In genomic region chrX:153460826-153461225, GRCh38 we compare ENCODE assay signal across 8 cellular contexts. TPM values are rescaled to one million over a fixed set of nuclear protein-coding genes. Genes with fewer than 3 reads are reported as not detected.
DNase-seq lines count a peak whose midpoint lies in the region; ATAC-seq and TF ChIP-seq lines count a peak whose summit lies in the region.

No MANE protein-coding gene starts in this region.

- H3K79me1 ChIP-seq in mesendoderm (ENCODE audit: low read length): no peaks in the 10 kb centered on the region

- no peak overlapping the region for H3K23ac ChIP-seq in mesendoderm (ENCODE audit: low read length)

- intact Hi-C loops in thyroid gland (cut with DNase I): no loop called here
- intact Hi-C loops in prostate gland (cut with DNase I): no loop called here

- no peaks in the 10 kb centered on the region for H3K36me3 ChIP-seq in mesendoderm (ENCODE audit: control insufficient read depth, insufficient read depth, low read length)
- no peaks in the 10 kb centered on the region for H3K36me3 ChIP-seq in thyroid gland
- H3K36me3 ChIP-seq in prostate gland: no peaks in the 10 kb centered on the region

- no peak overlapping the region for H3K18ac ChIP-seq in mesendoderm (ENCODE audit: low read length)

- H3K4ac ChIP-seq in mesendoderm (ENCODE audit: low read depth, low read length): no peak overlapping the region

- H3K27me3 ChIP-seq in mesendoderm (ENCODE audit: insufficient read depth, low read length, poor library complexity) (no peaks in the 10 kb centered on the region), thyroid gland (no peaks in the 10 kb centered on the region), prostate gland (replicated peaks; ENCODE audit: insufficient read depth) (no peaks in the 10 kb centered on the region)

- DNase-seq in ELF-1 (ENCODE audit: low read depth, low spot score) (peak; percentile 78), HuH-7.5 (ENCODE audit: low spot score) (peak; percentile 59), UCSD-AML1 (lab: John Stamatoyannopoulos, UW; ENCODE audit: unreplicated experiment) (peak; percentile 44), cerebellum (ENCODE audit: low spot score) (peak; percentile 43), mesendoderm (peak; percentile 67), thyroid gland (peak; percentile 49 to 50), prostate gland (ENCODE audit: low spot score) (no peak)

- H2AK5ac ChIP-seq in mesendoderm (ENCODE audit: low read length): no peak overlapping the region

- TF ChIP-seq POLR2A in thyroid gland (IDR thresholded peaks at IDR 0.05) (no peak), prostate gland (IDR thresholded peaks at IDR 0.05) (no peak)

- no peak overlapping the region for H4K8ac ChIP-seq in mesendoderm (ENCODE audit: low read depth, low read length)

- peak in 3 of 6 experiments; percentile 28 to 52 (median 40) for TF ChIP-seq CTCF in thyroid gland (IDR thresholded peaks at IDR 0.05)
- TF ChIP-seq CTCF in prostate gland (IDR thresholded peaks at IDR 0.05): peak in 2 of 4 experiments; percentile 30 to 34

- H3K4me3 ChIP-seq in mesendoderm (ENCODE audit: low read length): no peak overlapping the region
- H3K4me3 ChIP-seq in thyroid gland (replicated peaks in 1 of 3): no peak overlapping the region
- H3K4me3 ChIP-seq in prostate gland: no peak overlapping the region

- no peaks in the 10 kb centered on the region for H3K9me3 ChIP-seq in thyroid gland
- no peaks in the 10 kb centered on the region for H3K9me3 ChIP-seq in prostate gland

- no peak overlapping the region for H2BK120ac ChIP-seq in mesendoderm (ENCODE audit: low read depth, low read length)

- no peaks in the 10 kb centered on the region for H3K79me2 ChIP-seq in mesendoderm (ENCODE audit: control insufficient read depth, insufficient read depth, low read length)

- H3K4me1 ChIP-seq in mesendoderm (ENCODE audit: control insufficient read depth, low read depth, low read length) (no peaks in the 10 kb centered on the region), thyroid gland (peaks cover 8 to 19% of the 10 kb centered on the region in 2 donors), prostate gland (replicated peaks) (no peaks in the 10 kb centered on the region)

- no peak overlapping the region for H4K5ac ChIP-seq in mesendoderm (ENCODE audit: low read length)

- no peak overlapping the region for H3K9ac ChIP-seq in mesendoderm (ENCODE audit: low read length)

- WGBS in mesendoderm (ENCODE audit: extremely low coverage, insufficient coverage, low lambda C conversion rate): no CpG with 5 or more reads among the region's 7 CpGs
- WGBS in thyroid gland, 2 donors: 48 to 60% methylated on average over 6 to 7 of the region's 7 CpGs
- WGBS in prostate gland: 47% methylated on average over 7 of the region's 7 CpGs

- no peak for ATAC-seq in HG03432 (IDR thresholded peaks at IDR 0.05; ENCODE audit: unreplicated experiment)

- H3K27ac ChIP-seq in mesendoderm (ENCODE audit: low read depth, low read length) (no peak overlapping the region), thyroid gland (no peak overlapping the region), prostate gland (no peak overlapping the region)

- no peak overlapping the region for H2BK5ac ChIP-seq in mesendoderm (ENCODE audit: low read length)

- no peak overlapping the region for H3K4me2 ChIP-seq in mesendoderm (ENCODE audit: low read length)

- no peak overlapping the region for H3K56ac ChIP-seq in mesendoderm (ENCODE audit: low read length)

- H2BK15ac ChIP-seq in mesendoderm (replicated peaks; ENCODE audit: low read depth): no peak overlapping the region

RNA-seq across cellular contexts. Expression of gene HAUS7, which starts 9.6 kb away (rescaled TPM):
- total RNA-seq in cerebellum (8.7 TPM), thyroid gland (10 to 100 TPM; 20.7 to 46.8 (median 27.7) TPM), prostate gland (10 to 100 TPM; 18.1 to 35.7 TPM)
- 24.2 TPM for polyA plus RNA-seq in mesendoderm (2013, experiment 1 of 2)
- 23.9 TPM for polyA plus RNA-seq in mesendoderm (2013, experiment 2 of 2)

RNA-seq across cellular contexts. Expression of gene TREX2, which starts 15.0 kb away (rescaled TPM):
- total RNA-seq in cerebellum (1.3 TPM), thyroid gland (1 to 10 TPM in 2 of 4 donors, under 1 TPM in 1, not detected in 1; 0.40 to 8.9 (median 3.2) TPM), prostate gland (1 to 10 TPM; 5.8 to 6.3 TPM)
- polyA plus RNA-seq in mesendoderm (2013, experiment 1 of 2): 0.32 TPM
- 0.35 TPM for polyA plus RNA-seq in mesendoderm (2013, experiment 2 of 2)

RNA-seq across cellular contexts. Expression of gene BGN, which starts 34.0 kb away (rescaled TPM):
- total RNA-seq in cerebellum (7.9 TPM), thyroid gland (10 to 100 TPM; 51.0 to 84.0 (median 68.6) TPM), prostate gland (100 to 1,000 TPM in 1 of 2 donors, 10 to 100 TPM in 1; 16.9 to 174 TPM)
- 1.1 TPM for polyA plus RNA-seq in mesendoderm (2013, experiment 1 of 2)
- polyA plus RNA-seq in mesendoderm (2013, experiment 2 of 2): 1.1 TPM

RNA-seq across cellular contexts. Expression of gene ZFP92, which starts 49.6 kb away (rescaled TPM):
- total RNA-seq in cerebellum (1.5 TPM), thyroid gland (1 to 10 TPM; 1.1 to 1.8 (median 1.4) TPM), prostate gland (1 to 10 TPM in 1 of 2 donors, under 1 TPM in 1; 0.23 to 3.4 TPM)
- 0.08 TPM for polyA plus RNA-seq in mesendoderm (2013, experiment 1 of 2)
- polyA plus RNA-seq in mesendoderm (2013, experiment 2 of 2): 0.11 TPM

RNA-seq across cellular contexts. Expression of gene ATP2B3, which starts 56.6 kb away (rescaled TPM):
- total RNA-seq in cerebellum (5.6 TPM), thyroid gland (not detected), prostate gland (under 1 TPM in 1 of 2 donors, not detected in 1; 0.85 TPM)
- polyA plus RNA-seq in mesendoderm (2013, experiment 1 of 2): 0.01 TPM
- polyA plus RNA-seq in mesendoderm (2013, experiment 2 of 2): not detected
